ENCODE assay signal across 12 cellular contexts in genomic region chr10:89853796-89854195, GRCh38.
A peak's percentile ranks its signal among the peaks of the same experiment; 100 is the strongest.
DNase-seq lines count a peak whose midpoint lies in the region; ATAC-seq and TF ChIP-seq lines count a peak whose summit lies in the region.
"Had no signal": no experiment of that assay in that cellular context is flagged by ENCODE, and none has a peak within 500 bp of the region (broad histone marks: within the 10 kb centered on the region; RNA-seq: fewer than 3 reads in every experiment).

No MANE protein-coding gene starts in this region.

- H3K4me3 Mint-ChIP-seq in glutamatergic neuron (ENCODE audit: unreplicated experiment) = no peak overlapping the region
- no peak overlapping the region for H3K4me3 Mint-ChIP-seq in activated CD4-positive, alpha-beta T cell treated with anti-CD3 and anti-CD28 coated beads for 36 hours
- H3K4me3 Mint-ChIP-seq: CD8-positive, alpha-beta memory T cell had no signal

- peaks cover 4% of the 10 kb centered on the region for H3K4me1 Mint-ChIP-seq in glutamatergic neuron (ENCODE audit: low read depth, unreplicated experiment)
- no peaks in the 10 kb centered on the region for H3K4me1 Mint-ChIP-seq in activated CD4-positive, alpha-beta T cell treated with anti-CD3 and anti-CD28 coated beads for 36 hours
- H3K4me1 Mint-ChIP-seq: CD8-positive, alpha-beta memory T cell had no signal

- TF ChIP-seq CTCF in WERI-Rb-1 (IDR thresholded peaks at IDR 0.05; ENCODE audit: low read depth, low read length) (peak; percentile 43), glutamatergic neuron (IDR thresholded peaks at IDR 0.05; ENCODE audit: partially characterized antibody, unreplicated experiment) (peak; percentile 56), retinal pigment epithelial cell (conservative IDR thresholded peaks at IDR 0.05; ENCODE audit: low read depth, low read length) (peak; percentile 47)

- peaks cover 5% of the 10 kb centered on the region for H3K36me3 Mint-ChIP-seq in glutamatergic neuron (ENCODE audit: unreplicated experiment)
- no peaks in the 10 kb centered on the region for H3K36me3 Mint-ChIP-seq in activated CD4-positive, alpha-beta T cell treated with anti-CD3 and anti-CD28 coated beads for 36 hours (ENCODE audit: low read depth)
- H3K36me3 Mint-ChIP-seq: CD8-positive, alpha-beta memory T cell had no signal

- no peak overlapping the region for H3K27ac Mint-ChIP-seq in glutamatergic neuron (ENCODE audit: unreplicated experiment)
- no peak overlapping the region for H3K27ac Mint-ChIP-seq in activated CD4-positive, alpha-beta T cell treated with anti-CD3 and anti-CD28 coated beads for 36 hours
- H3K27ac Mint-ChIP-seq: CD8-positive, alpha-beta memory T cell had no signal

- H3K27me3 ChIP-seq in WERI-Rb-1 (ENCODE audit: insufficient read depth, low read depth, severe bottlenecking) = no peaks in the 10 kb centered on the region

- no peaks in the 10 kb centered on the region for H3K27me3 Mint-ChIP-seq in glutamatergic neuron (ENCODE audit: unreplicated experiment)
- H3K27me3 Mint-ChIP-seq in activated CD4-positive, alpha-beta T cell treated with anti-CD3 and anti-CD28 coated beads for 36 hours = peaks cover 5% of the 10 kb centered on the region

- peaks cover 4% of the 10 kb centered on the region for H3K9me3 ChIP-seq in WERI-Rb-1 (ENCODE audit: severe bottlenecking)

- no peak overlapping the region for H3K27ac ChIP-seq in WERI-Rb-1
- H3K27ac ChIP-seq: 22Rv1 had no signal

- no peak for ATAC-seq in activated CD4-positive, alpha-beta T cell treated with anti-CD3 and anti-CD28 coated beads for 36 hours
- ATAC-seq in GM21723 (IDR thresholded peaks at IDR 0.05; ENCODE audit: unreplicated experiment) (no peak), GM19035 (IDR thresholded peaks at IDR 0.05; ENCODE audit: unreplicated experiment) (no peak)
- ATAC-seq: left colon had no signal

- intact Hi-C loops in activated CD4-positive, alpha-beta T cell treated with anti-CD3 and anti-CD28 coated beads for 36 hours (cut with DNase I, micrococcal nuclease) = no loop called here

- POLR2A ChIA-PET in activated CD4-positive, alpha-beta T cell treated with anti-CD3 and anti-CD28 coated beads for 36 hours (lab: Charles Lee) = no interaction called here

- peak; percentile 3 for DNase-seq in DMS 273 (lab: John Stamatoyannopoulos, UW; ENCODE audit: unreplicated experiment)
- no peak for DNase-seq in DMS 273 treated with DMSO at 0.1 percent for 48 hours (lab: John Stamatoyannopoulos, UW)
- peak; percentile 44 for DNase-seq in WERI-Rb-1
- peak; percentile 57 for DNase-seq in glutamatergic neuron
- DNase-seq in retinal pigment epithelial cell (ENCODE audit: low read depth) = no peak
- DNase-seq in activated CD4-positive, alpha-beta T cell treated with anti-CD3 and anti-CD28 coated beads for 36 hours = no peak
- DNase-seq: activated gamma-delta T cell treated with Interleukin-2 at 50 U/mL for 16 hours; CD8-positive, alpha-beta memory T cell; left colon had no signal

- peaks cover 2% of the 10 kb centered on the region for H3K9me3 Mint-ChIP-seq in glutamatergic neuron (ENCODE audit: unreplicated experiment)
- no peaks in the 10 kb centered on the region for H3K9me3 Mint-ChIP-seq in activated CD4-positive, alpha-beta T cell treated with anti-CD3 and anti-CD28 coated beads for 36 hours (ENCODE audit: low read depth)
- H3K9me3 Mint-ChIP-seq: CD8-positive, alpha-beta memory T cell had no signal

- no peaks in the 10 kb centered on the region for H3K36me3 ChIP-seq in WERI-Rb-1

- H3K4me3 ChIP-seq in WERI-Rb-1 (ENCODE audit: low read depth, low read length) = no peak overlapping the region
- H3K4me3 ChIP-seq in retinal pigment epithelial cell (ENCODE audit: low read length) = no peak overlapping the region

- CTCF ChIA-PET in activated CD4-positive, alpha-beta T cell treated with anti-CD3 and anti-CD28 coated beads for 36 hours (lab: Charles Lee) = interaction anchor here (0.7 kb wide), 1 partner anchor 165 kb away, joined by 3 read pairs; no protein-coding TSS in a partner anchor

Comparison
In these comparisons a context has a peak if more than half of its experiments do, and no peak if none do; other contexts are left out.
1. DNase-seq: peak in DMS 273 (single experiment), WERI-Rb-1 (single experiment) and glutamatergic neuron (single experiment); none in DMS 273 treated with DMSO at 0.1 percent for 48 hours (single experiment), retinal pigment epithelial cell (single experiment) and activated CD4-positive, alpha-beta T cell treated with anti-CD3 and anti-CD28 coated beads for 36 hours (single experiment).
2. Peak in every context shown above with its lines, with median percentiles within 50 percentile points of each other: CTCF ChIP-seq.